ENCODE assay signal across 15 cellular contexts in the genomic region with DNA sequence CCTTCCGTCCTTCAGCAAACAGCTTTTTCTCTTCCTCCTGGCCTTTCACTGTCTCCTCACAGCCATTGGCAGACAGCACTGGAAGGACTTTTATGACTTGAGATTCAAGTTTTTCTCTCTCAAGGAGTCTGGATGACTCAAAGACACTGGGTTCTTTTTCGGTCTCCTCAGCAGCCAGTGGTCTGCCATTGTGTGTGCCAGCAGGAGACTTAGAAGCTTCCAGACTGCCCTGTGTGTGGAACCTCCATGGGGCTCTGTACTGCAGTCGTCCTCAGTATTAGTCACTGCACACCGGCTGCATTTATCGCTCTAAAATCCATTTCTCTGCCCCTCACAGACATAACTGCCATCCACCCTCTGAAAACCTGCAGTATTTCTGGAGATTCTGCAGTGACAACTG. TPM values are rescaled to one million over a fixed set of nuclear protein-coding genes. Genes with fewer than 3 reads are reported as not detected.
DNase-seq lines count a peak whose midpoint lies in the region; ATAC-seq and TF ChIP-seq lines count a peak whose summit lies in the region.
"Had no signal": no experiment of that assay in that cellular context is flagged by ENCODE, and none has a peak within 500 bp of the region (broad histone marks: within the 10 kb centered on the region; RNA-seq: fewer than 3 reads in every experiment).

No MANE protein-coding gene starts in this region.

- TF ChIP-seq CTCF in A673 (conservative IDR thresholded peaks at IDR 0.05; ENCODE audit: low read depth, low read length) (no peak), fibroblast of lung (conservative IDR thresholded peaks at IDR 0.05 in 1 of 2, IDR thresholded peaks at IDR 0.05 in 1 of 2; ENCODE audit: low read depth in 1 of 2, low read length in 2 of 2) (no peak), body of pancreas (IDR thresholded peaks at IDR 0.05) (no peak)

- peak overlapping the region; percentile 40 for H3K4me2 ChIP-seq in fibroblast of lung (ENCODE audit: extremely low read depth, insufficient read depth, low read length)

- H3K27me3 ChIP-seq in A673 (replicated peaks; ENCODE audit: insufficient read depth, low read depth, low read length, poor library complexity) (no peaks in the 10 kb centered on the region), fibroblast of lung (ENCODE audit: control insufficient read depth, insufficient read depth, low read length) (no peaks in the 10 kb centered on the region), body of pancreas (no peaks in the 10 kb centered on the region)

- intact Hi-C loops in A673 (cut with micrococcal nuclease; ENCODE audit: unreplicated experiment): loop anchor here (5.0 kb wide), 2 partner anchors 51 to 81 kb away; no protein-coding TSS in a partner anchor
- intact Hi-C loops in body of pancreas (cut with DNase I): no loop called here
- intact Hi-C loops in left colon (cut with DNase I, micrococcal nuclease): no loop called here

- WGBS in body of pancreas, 2 donors: 49 to 57% methylated on average over 5 of the region's 5 CpGs

- no TSS peak for BruUV-seq in A673 (replicated peaks; lab: Mats Ljungman, UMichigan)

- H3K9ac ChIP-seq in SK-N-MC (ENCODE audit: insufficient read length) (no peak overlapping the region), fibroblast of lung (ENCODE audit: insufficient read depth, low read length) (no peak overlapping the region)
- H3K9ac ChIP-seq: GM23248 had no signal

- H3K4me1 ChIP-seq in A673 (ENCODE audit: insufficient read depth, low read length, poor library complexity, severe bottlenecking) (peaks cover 97% of the 10 kb centered on the region), fibroblast of lung (ENCODE audit: control insufficient read depth, extremely low read depth, insufficient read depth, low read length) (no peaks in the 10 kb centered on the region), body of pancreas (no peaks in the 10 kb centered on the region)

- H3K9me3 Mint-ChIP-seq in activated naive CD8-positive, alpha-beta T cell treated with anti-CD3 and anti-CD28 coated beads, Interleukin-2, amount 50 U/mL, for 24 hours: no peaks in the 10 kb centered on the region

- POLR2A ChIA-PET in A673 (lab: Charles Lee; ENCODE audit: low non-redundant PET): interaction anchor here (0.8 kb wide), 1 partner anchor 345 kb away, joined by 7 read pairs; no protein-coding TSS in a partner anchor

- no peak for TF ChIP-seq POLR2A in body of pancreas (IDR thresholded peaks at IDR 0.05)

- no peaks in the 10 kb centered on the region for H3K36me3 ChIP-seq in A673 (ENCODE audit: insufficient read depth, low read length, poor library complexity, severe bottlenecking)
- H3K36me3 ChIP-seq in SK-N-MC (ENCODE audit: insufficient read depth, low read length): peaks cover 19% of the 10 kb centered on the region
- H3K36me3 ChIP-seq in fibroblast of lung (ENCODE audit: control insufficient read depth, insufficient read depth, low read length): no peaks in the 10 kb centered on the region
- no peaks in the 10 kb centered on the region for H3K36me3 ChIP-seq in body of pancreas (replicated peaks in 1 of 2; ENCODE audit: insufficient read depth in 1 of 2, low read depth in 2 of 2)

- H3K4me3 ChIP-seq in A673 (ENCODE audit: low read depth, low read length, poor library complexity, severe bottlenecking) (no peak overlapping the region), SK-N-MC (no peak overlapping the region), fibroblast of lung (replicated peaks in 1 of 4; ENCODE audit: control extremely low read depth in 1 of 4, insufficient read depth in 1 of 4, low read depth in 3 of 4, low read length in 4 of 4) (no peak overlapping the region), body of pancreas (no peak overlapping the region)
- H3K4me3 ChIP-seq: GM23248 had no signal

- H3K27ac Mint-ChIP-seq in activated naive CD8-positive, alpha-beta T cell treated with anti-CD3 and anti-CD28 coated beads, Interleukin-2, amount 50 U/mL, for 24 hours: no peak overlapping the region

- H3K9me3 ChIP-seq in A673 (ENCODE audit: low read depth, low read length, poor library complexity, severe bottlenecking): no peaks in the 10 kb centered on the region
- H3K9me3 ChIP-seq in SK-N-MC (ENCODE audit: low read depth, low read length): no peaks in the 10 kb centered on the region
- H3K9me3 ChIP-seq in fibroblast of lung (ENCODE audit: control insufficient read depth, insufficient read depth, low read depth, low read length): no peaks in the 10 kb centered on the region
- H3K9me3 ChIP-seq in body of pancreas: no peaks in the 10 kb centered on the region

- no peak overlapping the region for H3K4me3 Mint-ChIP-seq in activated naive CD8-positive, alpha-beta T cell treated with anti-CD3 and anti-CD28 coated beads, Interleukin-2, amount 50 U/mL, for 24 hours

- H3K27me3 Mint-ChIP-seq in activated naive CD8-positive, alpha-beta T cell treated with anti-CD3 and anti-CD28 coated beads, Interleukin-2, amount 50 U/mL, for 24 hours: peaks cover 4% of the 10 kb centered on the region

- no peaks in the 10 kb centered on the region for H3K79me2 ChIP-seq in fibroblast of lung (ENCODE audit: control insufficient read depth, insufficient read depth, low read length)

- H2AFZ ChIP-seq in fibroblast of lung (ENCODE audit: low read length): no peak overlapping the region
- H2AFZ ChIP-seq: GM23248 had no signal

- CTCF ChIA-PET in A673 (lab: Charles Lee): no interaction called here

- no peak for ATAC-seq in activated naive CD8-positive, alpha-beta T cell treated with anti-CD3 and anti-CD28 coated beads, Interleukin-2, amount 50 U/mL, for 24 hours
- ATAC-seq in HG03025 (IDR thresholded peaks at IDR 0.05; ENCODE audit: low FRiP score, unreplicated experiment) (no peak), body of pancreas (no peak), left colon (no peak)
- ATAC-seq: Panc1, Right ventricle myocardium inferior had no signal

- no peaks in the 10 kb centered on the region for H4K20me1 ChIP-seq in fibroblast of lung (ENCODE audit: control insufficient read depth, extremely low read depth, insufficient read depth, low read length)

- H3K4me1 Mint-ChIP-seq in activated naive CD8-positive, alpha-beta T cell treated with anti-CD3 and anti-CD28 coated beads, Interleukin-2, amount 50 U/mL, for 24 hours: no peaks in the 10 kb centered on the region

- no peaks in the 10 kb centered on the region for H3K36me3 Mint-ChIP-seq in activated naive CD8-positive, alpha-beta T cell treated with anti-CD3 and anti-CD28 coated beads, Interleukin-2, amount 50 U/mL, for 24 hours (ENCODE audit: low read depth)

- H3K27ac ChIP-seq in A673 (ENCODE audit: low read depth, low read length, poor library complexity, severe bottlenecking) (peak overlapping the region; percentile 76), SK-N-MC (peak overlapping the region; percentile 16; the same call in 1 of the 2 replicates), fibroblast of lung (ENCODE audit: insufficient read depth, low read length) (no peak overlapping the region), body of pancreas (no peak overlapping the region)
- H3K27ac ChIP-seq: GM23248, HL-60 had no signal

- peak; percentile 85 for DNase-seq in A673 (ENCODE audit: low spot score)
- DNase-seq in SK-N-MC (ENCODE audit: low read depth, low spot score): no peak
- DNase-seq in fibroblast of lung (ENCODE audit: low read depth in 2 of 2): peak in 1 of 2 donors; percentile 23
- peak; percentile 15 for DNase-seq in midbrain (lab: John Stamatoyannopoulos, UW)
- DNase-seq in activated naive CD8-positive, alpha-beta T cell treated with anti-CD3 and anti-CD28 coated beads, Interleukin-2, amount 50 U/mL, for 24 hours: no peak
- no peak for DNase-seq in body of pancreas
- DNase-seq in left colon: no peak
- DNase-seq: DMS53, GM23248, NCI-H1436 treated with DMSO at 0.1 percent for 48 hours, NCI-H774 had no signal

RNA-seq across cellular contexts. Expression of gene NTNG1, which starts 30.5 kb away (rescaled TPM):
- total RNA-seq in A673 (2021): 91.5 and 93.8 TPM in 2 replicates
- 4.4 and 8.6 TPM in 2 replicates for total RNA-seq in fibroblast of lung
- polyA plus RNA-seq in fibroblast of lung: 0.82 and 12.5 TPM in 2 replicates
- 0.29 and 6.8 TPM in 2 replicates for polyA plus RNA-seq in fibroblast of lung (2012)
- polyA minus RNA-seq in fibroblast of lung (ENCODE audit: low replicate concordance): 5.1 TPM in 1 of 2 replicates, not detected in the other
- total RNA-seq in body of pancreas: 1 to 10 TPM in 1 of 2 donors, under 1 TPM in 1; 0.26 to 4.9 TPM
- 1 to 10 TPM in 1 of 2 donors, under 1 TPM in 1; 0.09 to 1.2 TPM for total RNA-seq in left colon

Comparison
In these comparisons a context has a peak if more than half of its experiments do, and no peak if none do; other contexts are left out.
1. DNase-seq: peak in A673 (single experiment) and midbrain (single experiment); none in SK-N-MC (single experiment), activated naive CD8-positive, alpha-beta T cell treated with anti-CD3 and anti-CD28 coated beads, Interleukin-2, amount 50 U/mL, for 24 hours (single experiment), body of pancreas (0 of 4) and left colon (0 of 2).
2. H3K27ac ChIP-seq: peak in A673 (single experiment) and SK-N-MC (single experiment); none in fibroblast of lung (single experiment) and body of pancreas (0 of 4).